ENCODE assay signal across 27 cellular contexts in genomic region chr12:106021516-106021915, GRCh38.
DNase-seq lines count a peak whose midpoint lies in the region; ATAC-seq, FAIRE-seq and TF ChIP-seq lines count a peak whose summit lies in the region.
"Had no signal": no experiment of that assay in that cellular context is flagged by ENCODE, and none has a peak within 500 bp of the region (broad histone marks: within the 10 kb centered on the region; RNA-seq: fewer than 3 reads in every experiment).

No MANE protein-coding gene starts in this region.

- H3K23ac ChIP-seq in mesendoderm (ENCODE audit: low read length), result no peak overlapping the region

- no peak overlapping the region for H2BK15ac ChIP-seq in mesendoderm (replicated peaks; ENCODE audit: low read depth)

- H3K27me3 ChIP-seq in liver (ENCODE audit: control insufficient read depth in 4 of 4, insufficient read depth in 4 of 4, low read length in 3 of 4), result no peaks in the 10 kb centered on the region
- H3K27me3 ChIP-seq in HepG2 (ENCODE audit: control insufficient read depth in 1 of 2, insufficient read depth in 2 of 2, low read length in 2 of 2), result no peaks in the 10 kb centered on the region
- H3K27me3 ChIP-seq in endothelial cell of umbilical vein (ENCODE audit: control insufficient read depth in 2 of 2, insufficient read depth in 2 of 2, low read length in 2 of 2), result no peaks in the 10 kb centered on the region
- H3K27me3 ChIP-seq in mesendoderm (ENCODE audit: insufficient read depth, low read length, poor library complexity), result no peaks in the 10 kb centered on the region
- no peaks in the 10 kb centered on the region for H3K27me3 ChIP-seq in aorta (ENCODE audit: control insufficient read depth in 1 of 2, insufficient read depth in 2 of 2, low read length in 1 of 2)
- no peaks in the 10 kb centered on the region for H3K27me3 ChIP-seq in endodermal cell (ENCODE audit: control insufficient read depth, insufficient read depth, low read length, poor library complexity, severe bottlenecking)
- H3K27me3 ChIP-seq: SJSA1, uterus had no signal

- H3K4ac ChIP-seq in mesendoderm (ENCODE audit: low read depth, low read length), result no peak overlapping the region

- peaks cover 32% of the 10 kb centered on the region for H3K9me3 Mint-ChIP-seq in endodermal cell

- H2AK5ac ChIP-seq in mesendoderm (ENCODE audit: low read length), result peak overlapping the region; percentile 25

- TF ChIP-seq POLR2A in HepG2 (IDR thresholded peaks at IDR 0.05; ENCODE audit: insufficient read depth in 1 of 2, low read depth in 2 of 2, low read length in 2 of 2), result no peak
- no peak for TF ChIP-seq POLR2A in endothelial cell of umbilical vein (IDR thresholded peaks at IDR 0.05; ENCODE audit: low read depth, low read length)

- H3K79me2 ChIP-seq in HepG2 (ENCODE audit: insufficient read depth, low read length), result no peaks in the 10 kb centered on the region
- H3K79me2 ChIP-seq in endothelial cell of umbilical vein (ENCODE audit: control insufficient read depth, insufficient read depth, low read length), result no peaks in the 10 kb centered on the region
- no peaks in the 10 kb centered on the region for H3K79me2 ChIP-seq in mesendoderm (ENCODE audit: control insufficient read depth, insufficient read depth, low read length)

- H3K18ac ChIP-seq in mesendoderm (ENCODE audit: low read length), result no peak overlapping the region

- no peaks in the 10 kb centered on the region for H4K20me1 ChIP-seq in HepG2 (ENCODE audit: insufficient read depth, low read length)
- H4K20me1 ChIP-seq in endothelial cell of umbilical vein (replicated peaks; ENCODE audit: control insufficient read depth, extremely low read depth, insufficient read depth, low read length), result no peaks in the 10 kb centered on the region

- no peak overlapping the region for H3K4me3 Mint-ChIP-seq in endodermal cell
- H3K4me3 Mint-ChIP-seq: activated CD4-positive, alpha-beta T cell treated with anti-CD3 and anti-CD28 coated beads, Interleukin-2, amount 10 ng/mL, durations not matched to agents 24 days and 14 days; B cell; CD8-positive, alpha-beta memory T cell had no signal

- DNase-seq in HepG2 (ENCODE audit: low spot score) (no peak), endothelial cell of umbilical vein (ENCODE audit: low read depth, low spot score) (peak; percentile 87), mesendoderm (peak; percentile 77), aorta (no peak), islet precursor cell (no peak), HK-2 (ENCODE audit: unreplicated experiment) (no peak), endodermal cell (no peak)
- DNase-seq: activated CD4-positive, alpha-beta T cell treated with anti-CD3 and anti-CD28 coated beads, Interleukin-2, amount 10 ng/mL, durations not matched to agents 24 days and 14 days; activated naive CD4-positive, alpha-beta T cell treated with Interleukin-2 at 50 U/mL for 16 hours; activated T-cell treated with anti-CD3 and anti-CD28 coated beads, Interleukin-2, amount 50 U/mL, for 48 hours; adrenal gland; CD8-positive, alpha-beta memory T cell; DMS153; glutamatergic neuron; GM23248; NCI-H1436 treated with DMSO at 0.1 percent for 48 hours; NCI-H2171; NCI-H510A treated with DMSO at 0.1 percent for 48 hours; NK-92 treated with Interleukin-12 subunit alpha and Interleukin-12 subunit beta, amount 100 ng/mL, for 24 hours; substantia nigra; T-helper 1 cell; uterus had no signal

- H3K4me3 ChIP-seq in liver (ENCODE audit: low read depth in 1 of 3, low read length in 3 of 3) (no peak overlapping the region), HepG2 (replicated peaks in 1 of 3; ENCODE audit: insufficient read depth in 1 of 3, low read depth in 2 of 3, low read length in 3 of 3) (no peak overlapping the region), endothelial cell of umbilical vein (replicated peaks in 1 of 3; ENCODE audit: insufficient read depth in 1 of 3, low read depth in 1 of 3, low read length in 3 of 3) (peak overlapping the region in 1 of 3 experiments; percentile 14), mesendoderm (ENCODE audit: low read length) (no peak overlapping the region), aorta (ENCODE audit: low read length in 2 of 2) (no peak overlapping the region), endodermal cell (ENCODE audit: low read length) (no peak overlapping the region)
- H3K4me3 ChIP-seq: adrenal gland, GM23248, SJSA1, uterus had no signal

- H3K27ac ChIP-seq in liver (ENCODE audit: low read depth in 1 of 2, low read length in 2 of 2) (no peak overlapping the region), HepG2 (ENCODE audit: extremely low read length, insufficient read depth, low read length) (no peak overlapping the region), endothelial cell of umbilical vein (ENCODE audit: insufficient read depth, low read depth, low read length) (peak overlapping the region; percentile 67), mesendoderm (ENCODE audit: low read depth, low read length) (no peak overlapping the region), aorta (ENCODE audit: low read depth in 1 of 2, low read length in 2 of 2) (peak overlapping the region in 1 of 2 donors; percentile 94), endodermal cell (ENCODE audit: low read depth, low read length) (no peak overlapping the region)
- H3K27ac ChIP-seq: adrenal gland, GM23248, KMS-11, SJSA1 had no signal

- peaks cover 7% of the 10 kb centered on the region for H3K36me3 Mint-ChIP-seq in endodermal cell (ENCODE audit: low read depth)
- H3K36me3 Mint-ChIP-seq: CD8-positive, alpha-beta memory T cell had no signal

- no peak overlapping the region for H2BK5ac ChIP-seq in mesendoderm (ENCODE audit: low read length)

- TF ChIP-seq EP300 in HepG2 (IDR thresholded peaks at IDR 0.05; ENCODE audit: low read depth in 2 of 2, low read length in 2 of 2), result no peak
- TF ChIP-seq EP300 in HepG2 (CRISPR knock-in tag; IDR thresholded peaks at IDR 0.05; ENCODE audit: borderline replicate concordance), result no peak

- intact Hi-C loops in HepG2 (cut with micrococcal nuclease; ENCODE audit: unreplicated experiment) (no loop called here), endothelial cell of umbilical vein (cut with micrococcal nuclease) (loop anchor here (1.0 to 5.0 kb wide), 3 partner anchors 9 to 87 kb away; no protein-coding TSS in a partner anchor), aorta (cut with DNase I) (no loop called here)

- no peak for TF ChIP-seq CTCF in liver (IDR thresholded peaks at IDR 0.05; ENCODE audit: low read depth, low read length, missing input control)
- no peak for TF ChIP-seq CTCF in HepG2 (CRISPR knock-in tag; IDR thresholded peaks at IDR 0.05)
- TF ChIP-seq CTCF in endothelial cell of umbilical vein (IDR thresholded peaks at IDR 0.05; ENCODE audit: extremely low read depth in 1 of 2, insufficient read depth in 1 of 2, low read depth in 1 of 2, low read length in 2 of 2), result no peak
- TF ChIP-seq CTCF in endodermal cell (conservative IDR thresholded peaks at IDR 0.05), result no peak

- H3K9ac ChIP-seq in liver (ENCODE audit: low read depth in 1 of 2, low read length in 2 of 2), result no peak overlapping the region
- H3K9ac ChIP-seq in HepG2 (ENCODE audit: insufficient read depth, low read depth, low read length), result no peak overlapping the region
- peak overlapping the region; percentile 50 for H3K9ac ChIP-seq in endothelial cell of umbilical vein (replicated peaks; ENCODE audit: extremely low read depth, insufficient read depth, low read length)
- no peak overlapping the region for H3K9ac ChIP-seq in mesendoderm (ENCODE audit: low read length)
- no peak overlapping the region for H3K9ac ChIP-seq in endodermal cell (ENCODE audit: extremely low read depth, low read length, poor library complexity, severe bottlenecking)
- H3K9ac ChIP-seq: GM23248, KMS-11 had no signal

- H3K27ac Mint-ChIP-seq in endodermal cell, result no peak overlapping the region
- H3K27ac Mint-ChIP-seq: activated CD4-positive, alpha-beta T cell treated with anti-CD3 and anti-CD28 coated beads, Interleukin-2, amount 10 ng/mL, durations not matched to agents 24 days and 14 days; B cell had no signal

- FAIRE-seq in HepG2 (lab: Jason Lieb, UNC) (no peak), endothelial cell of umbilical vein (lab: Jason Lieb, UNC) (peak; percentile 95)
- FAIRE-seq: bronchial epithelial cell had no signal

- H3K56ac ChIP-seq in mesendoderm (ENCODE audit: low read length), result peak overlapping the region; percentile 57

- POLR2A ChIA-PET in HepG2 (lab: Yijun Ruan, JAX), result interaction anchor here (1.8 kb wide), 1 partner anchor 115 kb away, joined by 4 read pairs; no protein-coding TSS in a partner anchor
- POLR2A ChIA-PET in endothelial cell of umbilical vein (lab: Charles Lee), result interaction anchor here (0.9 to 1.5 kb wide), 3 partner anchors 9 to 70 kb away, joined by 3 to 4 read pairs (median 4); no protein-coding TSS in a partner anchor

- H3K79me1 ChIP-seq in mesendoderm (ENCODE audit: low read length), result no peaks in the 10 kb centered on the region

- 30% methylated on average over 5 of the region's 5 CpGs for WGBS in liver
- WGBS in HepG2 (ENCODE audit: low lambda C conversion rate), result 2% methylated on average over 5 of the region's 5 CpGs
- WGBS in mesendoderm (ENCODE audit: extremely low coverage, insufficient coverage, low lambda C conversion rate), result no CpG with 5 or more reads among the region's 5 CpGs
- WGBS in aorta, 2 donors, result 19 to 24% methylated on average over 5 of the region's 5 CpGs
- WGBS in endodermal cell (ENCODE audit: insufficient coverage in 1 of 2, insufficient read length in 1 of 2), 2 experiments, result 65 to 69% methylated on average over 4 to 5 of the region's 5 CpGs

- H3K4me2 ChIP-seq in HepG2 (ENCODE audit: low read depth, low read length), result no peak overlapping the region
- peak overlapping the region; percentile 83 for H3K4me2 ChIP-seq in endothelial cell of umbilical vein (ENCODE audit: insufficient read depth, low read length)
- no peak overlapping the region for H3K4me2 ChIP-seq in mesendoderm (ENCODE audit: low read length)
- H3K4me2 ChIP-seq: KMS-11 had no signal

- CTCF ChIA-PET in HepG2 (lab: Yijun Ruan, JAX; ENCODE audit: low intra/inter-chr PET ratio, low total read pairs), result no interaction called here
- CTCF ChIA-PET in endothelial cell of umbilical vein (lab: Charles Lee), result interaction anchor here (0.8 to 1.5 kb wide), 7 partner anchors 8 to 601 kb away, joined by 3 to 4 read pairs (median 3); partner anchors contain the start of gene NUAK1

- H3K36me3 ChIP-seq in liver (ENCODE audit: control insufficient read depth in 4 of 4, insufficient read depth in 3 of 4, low read depth in 1 of 4, low read length in 3 of 4) (no peaks in the 10 kb centered on the region), HepG2 (replicated peaks in 1 of 2; ENCODE audit: control insufficient read depth in 1 of 2, insufficient read depth in 2 of 2, low read length in 2 of 2) (no peaks in the 10 kb centered on the region), endothelial cell of umbilical vein (ENCODE audit: control insufficient read depth in 2 of 2, extremely low read depth in 1 of 2, insufficient read depth in 2 of 2, low read length in 2 of 2) (no peaks in the 10 kb centered on the region), mesendoderm (ENCODE audit: control insufficient read depth, insufficient read depth, low read length) (no peaks in the 10 kb centered on the region), aorta (ENCODE audit: control insufficient read depth in 1 of 2, insufficient read depth in 2 of 2, low read length in 1 of 2) (no peaks in the 10 kb centered on the region), endodermal cell (ENCODE audit: control insufficient read depth, insufficient read depth, low read length) (no peaks in the 10 kb centered on the region)
- H3K36me3 ChIP-seq: adrenal gland, SJSA1, uterus had no signal

- H3K4me1 ChIP-seq in liver (ENCODE audit: control insufficient read depth in 4 of 4, insufficient read depth in 4 of 4, low read length in 3 of 4) (peaks cover 0 to 22% (median 14%) of the 10 kb centered on the region in 4 donors), HepG2 (ENCODE audit: insufficient read depth, low read length) (peaks cover 19% of the 10 kb centered on the region), endothelial cell of umbilical vein (ENCODE audit: control insufficient read depth, extremely low read depth, insufficient read depth, low read length) (peaks cover 22% of the 10 kb centered on the region), mesendoderm (ENCODE audit: control insufficient read depth, low read depth, low read length) (peaks cover 7% of the 10 kb centered on the region), aorta (ENCODE audit: control insufficient read depth in 1 of 2, insufficient read depth in 2 of 2, low read length in 2 of 2) (peaks cover 0 to 9% of the 10 kb centered on the region in 2 donors), endodermal cell (ENCODE audit: control insufficient read depth, insufficient read depth, low read length) (peaks cover 4% of the 10 kb centered on the region)
- H3K4me1 ChIP-seq: adrenal gland, uterus had no signal

- ATAC-seq in HepG2 (no peak), aorta (ENCODE audit: low FRiP score) (peak; percentile 71)

- H3K9me1 ChIP-seq in endothelial cell of umbilical vein (replicated peaks; ENCODE audit: control insufficient read depth, extremely low read depth, insufficient read depth, low read length), result no peaks in the 10 kb centered on the region

- no peak overlapping the region for H4K8ac ChIP-seq in mesendoderm (ENCODE audit: low read depth, low read length)

- dilution Hi-C loops in endothelial cell of umbilical vein (cut with MboI; ENCODE audit: extremely low pct_ligation_motif_present, low sequenced_read_pairs), result no loop called here

- in situ Hi-C loops in HepG2 (cut with HindIII; ENCODE audit: extremely low pct_ligation_motif_present, low pct_unique_long_range_greater_than_20kb), result loop anchor here (5.0 kb wide), 1 partner anchor 111 kb away; no protein-coding TSS in a partner anchor

- no TSS peak for BruUV-seq in HepG2 (replicated peaks; lab: Mats Ljungman, UMichigan)
- no TSS peak for BruUV-seq in endothelial cell of umbilical vein (replicated peaks; lab: Mats Ljungman, UMichigan)

- TF ChIP-seq RAD21 in liver (IDR thresholded peaks at IDR 0.05), result peak; percentile 18 to 39
- TF ChIP-seq RAD21 in HepG2 (CRISPR knock-in tag; IDR thresholded peaks at IDR 0.05), result no peak

- no peak overlapping the region for H4K5ac ChIP-seq in mesendoderm (ENCODE audit: low read length)

- H3K4me1 Mint-ChIP-seq in endodermal cell, result peaks cover 21% of the 10 kb centered on the region
- H3K4me1 Mint-ChIP-seq: activated CD4-positive, alpha-beta T cell treated with anti-CD3 and anti-CD28 coated beads, Interleukin-2, amount 10 ng/mL, durations not matched to agents 24 days and 14 days; B cell; CD8-positive, alpha-beta memory T cell had no signal

- H2AFZ ChIP-seq in HepG2 (ENCODE audit: low read length) (no peak overlapping the region), endothelial cell of umbilical vein (ENCODE audit: low read depth, low read length) (peak overlapping the region; percentile 32)
- H2AFZ ChIP-seq: GM23248 had no signal

- H3K9me3 ChIP-seq in liver (ENCODE audit: control insufficient read depth in 4 of 4, low read length in 3 of 4) (peaks cover 0 to 3% (median 0%) of the 10 kb centered on the region in 4 donors), HepG2 (ENCODE audit: low read length) (peaks cover 9% of the 10 kb centered on the region), endothelial cell of umbilical vein (replicated peaks; ENCODE audit: control insufficient read depth, insufficient read depth, low read length) (no peaks in the 10 kb centered on the region), aorta (ENCODE audit: control insufficient read depth, low read length) (peaks cover 2% of the 10 kb centered on the region), endodermal cell (ENCODE audit: control insufficient read depth, low read length) (peaks cover 42% of the 10 kb centered on the region)
- H3K9me3 ChIP-seq: adrenal gland, uterus had no signal

- H3K27me3 Mint-ChIP-seq in endodermal cell (ENCODE audit: insufficient read depth), result peaks cover 2% of the 10 kb centered on the region
- H3K27me3 Mint-ChIP-seq: activated CD4-positive, alpha-beta T cell treated with anti-CD3 and anti-CD28 coated beads, Interleukin-2, amount 10 ng/mL, durations not matched to agents 24 days and 14 days had no signal

- H2BK120ac ChIP-seq in mesendoderm (ENCODE audit: low read depth, low read length), result no peak overlapping the region

Comparison
In these comparisons a context has a peak if more than half of its experiments do, and no peak if none do; other contexts are left out.
1. DNase-seq: peak in endothelial cell of umbilical vein (single experiment) and mesendoderm (single experiment); none in HepG2 (single experiment), aorta (0 of 2), islet precursor cell (single experiment), HK-2 (single experiment) and endodermal cell (single experiment).